In genomic region chr3:129183569-129184395, GRCh38 we compare ENCODE assay signal across 1 cellular context.
TF ChIP-seq lines count a peak whose summit lies in the region.

Gene CNBP, minus strand, starts transcription at chr3:129183896. Its CDS starts 12,139 bp downstream, at chr3:129171757.

TF ChIP-seq in HepG2, 621 proteins besides CTCF, POLR2A, EP300 and RAD21 (continued from another document and continues in another):
- TF ChIP-seq, protein P1, sequence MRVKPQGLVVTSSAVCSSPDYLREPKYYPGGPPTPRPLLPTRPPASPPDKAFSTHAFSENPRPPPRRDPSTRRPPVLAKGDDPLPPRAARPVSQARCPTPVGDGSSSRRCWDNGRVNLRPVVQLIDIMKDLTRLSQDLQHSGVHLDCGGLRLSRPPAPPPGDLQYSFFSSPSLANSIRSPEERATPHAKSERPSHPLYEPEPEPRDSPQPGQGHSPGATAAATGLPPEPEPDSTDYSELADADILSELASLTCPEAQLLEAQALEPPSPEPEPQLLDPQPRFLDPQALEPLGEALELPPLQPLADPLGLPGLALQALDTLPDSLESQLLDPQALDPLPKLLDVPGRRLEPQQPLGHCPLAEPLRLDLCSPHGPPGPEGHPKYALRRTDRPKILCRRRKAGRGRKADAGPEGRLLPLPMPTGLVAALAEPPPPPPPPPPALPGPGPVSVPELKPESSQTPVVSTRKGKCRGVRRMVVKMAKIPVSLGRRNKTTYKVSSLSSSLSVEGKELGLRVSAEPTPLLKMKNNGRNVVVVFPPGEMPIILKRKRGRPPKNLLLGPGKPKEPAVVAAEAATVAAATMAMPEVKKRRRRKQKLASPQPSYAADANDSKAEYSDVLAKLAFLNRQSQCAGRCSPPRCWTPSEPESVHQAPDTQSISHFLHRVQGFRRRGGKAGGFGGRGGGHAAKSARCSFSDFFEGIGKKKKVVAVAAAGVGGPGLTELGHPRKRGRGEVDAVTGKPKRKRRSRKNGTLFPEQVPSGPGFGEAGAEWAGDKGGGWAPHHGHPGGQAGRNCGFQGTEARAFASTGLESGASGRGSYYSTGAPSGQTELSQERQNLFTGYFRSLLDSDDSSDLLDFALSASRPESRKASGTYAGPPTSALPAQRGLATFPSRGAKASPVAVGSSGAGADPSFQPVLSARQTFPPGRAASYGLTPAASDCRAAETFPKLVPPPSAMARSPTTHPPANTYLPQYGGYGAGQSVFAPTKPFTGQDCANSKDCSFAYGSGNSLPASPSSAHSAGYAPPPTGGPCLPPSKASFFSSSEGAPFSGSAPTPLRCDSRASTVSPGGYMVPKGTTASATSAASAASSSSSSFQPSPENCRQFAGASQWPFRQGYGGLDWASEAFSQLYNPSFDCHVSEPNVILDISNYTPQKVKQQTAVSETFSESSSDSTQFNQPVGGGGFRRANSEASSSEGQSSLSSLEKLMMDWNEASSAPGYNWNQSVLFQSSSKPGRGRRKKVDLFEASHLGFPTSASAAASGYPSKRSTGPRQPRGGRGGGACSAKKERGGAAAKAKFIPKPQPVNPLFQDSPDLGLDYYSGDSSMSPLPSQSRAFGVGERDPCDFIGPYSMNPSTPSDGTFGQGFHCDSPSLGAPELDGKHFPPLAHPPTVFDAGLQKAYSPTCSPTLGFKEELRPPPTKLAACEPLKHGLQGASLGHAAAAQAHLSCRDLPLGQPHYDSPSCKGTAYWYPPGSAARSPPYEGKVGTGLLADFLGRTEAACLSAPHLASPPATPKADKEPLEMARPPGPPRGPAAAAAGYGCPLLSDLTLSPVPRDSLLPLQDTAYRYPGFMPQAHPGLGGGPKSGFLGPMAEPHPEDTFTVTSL (CRISPR knock-in tag; IDR thresholded peaks at IDR 0.05; ENCODE audit: borderline replicate concordance) = peak; percentile 85
- 0 out of 2 replicates have a peak, but pooled peaks have one; percentile 63 for TF ChIP-seq EED (CRISPR knock-in tag; IDR thresholded peaks at IDR 0.05)
- TF ChIP-seq PHF21A (CRISPR knock-in tag; IDR thresholded peaks at IDR 0.05) = peak; percentile 40; the same call in 1 of the 2 replicates
- TF ChIP-seq ZBTB43 (CRISPR knock-in tag; conservative IDR thresholded peaks at IDR 0.05) = peak; percentile 22; the same call in 1 of the 2 replicates
- TF ChIP-seq HBP1 (CRISPR knock-in tag; IDR thresholded peaks at IDR 0.05; ENCODE audit: low read depth) = no peak; the same call in none of the 2 replicates
- TF ChIP-seq, protein P2, sequence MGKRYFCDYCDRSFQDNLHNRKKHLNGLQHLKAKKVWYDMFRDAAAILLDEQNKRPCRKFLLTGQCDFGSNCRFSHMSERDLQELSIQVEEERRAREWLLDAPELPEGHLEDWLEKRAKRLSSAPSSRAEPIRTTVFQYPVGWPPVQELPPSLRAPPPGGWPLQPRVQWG (CRISPR knock-in tag; IDR thresholded peaks at IDR 0.05; ENCODE audit: borderline replicate concordance, low read depth) = no peak
- peak; percentile 45 for TF ChIP-seq MLX (CRISPR knock-in tag; IDR thresholded peaks at IDR 0.05)
- TF ChIP-seq ZSCAN21 (CRISPR knock-in tag; IDR thresholded peaks at IDR 0.05; ENCODE audit: borderline replicate concordance) = peak; percentile 68; the same call in 1 of the 2 replicates
- peak in 1 of 2 experiments; percentile 86; a peak in 3 of 4 replicates for TF ChIP-seq KLF16 (CRISPR knock-in tag; IDR thresholded peaks at IDR 0.05)
- TF ChIP-seq ZNF558 (CRISPR knock-in tag; IDR thresholded peaks at IDR 0.05; ENCODE audit: borderline replicate concordance) = no peak; the same call in 1 of the 2 replicates
- TF ChIP-seq, protein P3, sequence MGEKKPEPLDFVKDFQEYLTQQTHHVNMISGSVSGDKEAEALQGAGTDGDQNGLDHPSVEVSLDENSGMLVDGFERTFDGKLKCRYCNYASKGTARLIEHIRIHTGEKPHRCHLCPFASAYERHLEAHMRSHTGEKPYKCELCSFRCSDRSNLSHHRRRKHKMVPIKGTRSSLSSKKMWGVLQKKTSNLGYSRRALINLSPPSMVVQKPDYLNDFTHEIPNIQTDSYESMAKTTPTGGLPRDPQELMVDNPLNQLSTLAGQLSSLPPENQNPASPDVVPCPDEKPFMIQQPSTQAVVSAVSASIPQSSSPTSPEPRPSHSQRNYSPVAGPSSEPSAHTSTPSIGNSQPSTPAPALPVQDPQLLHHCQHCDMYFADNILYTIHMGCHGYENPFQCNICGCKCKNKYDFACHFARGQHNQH (CRISPR knock-in tag; IDR thresholded peaks at IDR 0.05) = peak; percentile 31; the same call in 1 of the 2 replicates
- no peak for TF ChIP-seq ZC3H4 (CRISPR knock-in tag; IDR thresholded peaks at IDR 0.05; ENCODE audit: borderline replicate concordance)
- TF ChIP-seq ZFAT (CRISPR knock-in tag; conservative IDR thresholded peaks at IDR 0.05) = no peak
- peak; percentile 97 for TF ChIP-seq ZFX (CRISPR knock-in tag; IDR thresholded peaks at IDR 0.05; ENCODE audit: low read depth)
- TF ChIP-seq, protein P4, sequence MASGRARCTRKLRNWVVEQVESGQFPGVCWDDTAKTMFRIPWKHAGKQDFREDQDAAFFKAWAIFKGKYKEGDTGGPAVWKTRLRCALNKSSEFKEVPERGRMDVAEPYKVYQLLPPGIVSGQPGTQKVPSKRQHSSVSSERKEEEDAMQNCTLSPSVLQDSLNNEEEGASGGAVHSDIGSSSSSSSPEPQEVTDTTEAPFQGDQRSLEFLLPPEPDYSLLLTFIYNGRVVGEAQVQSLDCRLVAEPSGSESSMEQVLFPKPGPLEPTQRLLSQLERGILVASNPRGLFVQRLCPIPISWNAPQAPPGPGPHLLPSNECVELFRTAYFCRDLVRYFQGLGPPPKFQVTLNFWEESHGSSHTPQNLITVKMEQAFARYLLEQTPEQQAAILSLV (CRISPR knock-in tag; IDR thresholded peaks at IDR 0.05; ENCODE audit: borderline replicate concordance) = peak; percentile 96; the same call in 1 of the 2 replicates
- TF ChIP-seq ZNF329 (CRISPR knock-in tag; IDR thresholded peaks at IDR 0.05; ENCODE audit: low read depth) = peak; percentile 74
- TF ChIP-seq ZNF850 (CRISPR knock-in tag; conservative IDR thresholded peaks at IDR 0.05) = peak; percentile 78; the same call in 1 of the 2 replicates
- peak; percentile 46; the same call in 1 of the 2 replicates for TF ChIP-seq ZBTB26 (CRISPR knock-in tag; IDR thresholded peaks at IDR 0.05; ENCODE audit: borderline replicate concordance)
- TF ChIP-seq RBM39 (IDR thresholded peaks at IDR 0.05; ENCODE audit: low read depth, low read length, poor library complexity, severe bottlenecking) = peak; percentile 71
- peak; percentile 55; the same call in 1 of the 2 replicates for TF ChIP-seq SAFB2 (CRISPR knock-in tag; IDR thresholded peaks at IDR 0.05; ENCODE audit: borderline replicate concordance, low read depth)
- peak; percentile 90; the same call in 1 of the 2 replicates for TF ChIP-seq ZSCAN12 (CRISPR knock-in tag; IDR thresholded peaks at IDR 0.05)
- no peak for TF ChIP-seq LRRFIP1 (CRISPR knock-in tag; conservative IDR thresholded peaks at IDR 0.05)
- peak; percentile 83 for TF ChIP-seq HNRNPLL (IDR thresholded peaks at IDR 0.05; ENCODE audit: low read depth, low read length, poor library complexity, severe bottlenecking)
- no peak; the same call in 1 of the 2 replicates for TF ChIP-seq PPARG (CRISPR knock-in tag; conservative IDR thresholded peaks at IDR 0.05)
- no peak; the same call in 1 of the 2 replicates for TF ChIP-seq ZNF160 (CRISPR knock-in tag; IDR thresholded peaks at IDR 0.05)
- TF ChIP-seq SP1 (IDR thresholded peaks at IDR 0.05) = no peak
- peak; percentile 78 for TF ChIP-seq SP1 (CRISPR knock-in tag; IDR thresholded peaks at IDR 0.05)
- peak; percentile 27; the same call in 1 of the 2 replicates for TF ChIP-seq SIX4 (CRISPR knock-in tag; IDR thresholded peaks at IDR 0.05)
- TF ChIP-seq ZNF790 (CRISPR knock-in tag; IDR thresholded peaks at IDR 0.05; ENCODE audit: borderline replicate concordance) = 0 out of 2 replicates have a peak, but pooled peaks have one; percentile 80
- 0 out of 2 replicates have a peak, but pooled peaks have one; percentile 10 for TF ChIP-seq PAWR (CRISPR knock-in tag; IDR thresholded peaks at IDR 0.05; ENCODE audit: borderline replicate concordance)
- TF ChIP-seq GATAD1 (CRISPR knock-in tag; IDR thresholded peaks at IDR 0.05) = peak; percentile 81
- peak; percentile 96 for TF ChIP-seq ZBTB42 (CRISPR knock-in tag; IDR thresholded peaks at IDR 0.05)
- TF ChIP-seq, protein P5, sequence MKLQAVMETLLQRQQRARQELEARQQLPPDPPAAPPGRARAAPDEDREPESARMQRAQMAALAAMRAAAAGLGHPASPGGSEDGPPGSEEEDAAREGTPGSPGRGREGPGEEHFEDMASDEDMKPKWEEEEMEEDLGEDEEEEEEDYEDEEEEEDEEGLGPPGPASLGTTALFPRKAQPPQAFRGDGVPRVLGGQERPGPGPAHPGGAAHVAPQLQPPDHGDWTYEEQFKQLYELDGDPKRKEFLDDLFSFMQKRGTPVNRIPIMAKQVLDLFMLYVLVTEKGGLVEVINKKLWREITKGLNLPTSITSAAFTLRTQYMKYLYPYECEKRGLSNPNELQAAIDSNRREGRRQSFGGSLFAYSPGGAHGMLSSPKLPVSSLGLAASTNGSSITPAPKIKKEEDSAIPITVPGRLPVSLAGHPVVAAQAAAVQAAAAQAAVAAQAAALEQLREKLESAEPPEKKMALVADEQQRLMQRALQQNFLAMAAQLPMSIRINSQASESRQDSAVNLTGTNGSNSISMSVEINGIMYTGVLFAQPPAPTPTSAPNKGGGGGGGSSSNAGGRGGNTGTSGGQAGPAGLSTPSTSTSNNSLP (IDR thresholded peaks at IDR 0.05; ENCODE audit: low read depth, low read length) = no peak
- TF ChIP-seq ZFP90 (CRISPR knock-in tag; IDR thresholded peaks at IDR 0.05; ENCODE audit: borderline replicate concordance) = peak; percentile 12
- no peak for TF ChIP-seq KAT2B (IDR thresholded peaks at IDR 0.05; ENCODE audit: borderline replicate concordance, low read depth, low read length)
- 0 out of 2 replicates have a peak, but pooled peaks have one; percentile 12 for TF ChIP-seq ZNF557 (CRISPR knock-in tag; IDR thresholded peaks at IDR 0.05)
- TF ChIP-seq GTF2F1 (IDR thresholded peaks at IDR 0.05; ENCODE audit: low read length) = no peak; the same call in 1 of the 2 replicates
- peak; percentile 94 for TF ChIP-seq HOXA9 (CRISPR knock-in tag; IDR thresholded peaks at IDR 0.05; ENCODE audit: borderline replicate concordance)
- TF ChIP-seq, protein P6, sequence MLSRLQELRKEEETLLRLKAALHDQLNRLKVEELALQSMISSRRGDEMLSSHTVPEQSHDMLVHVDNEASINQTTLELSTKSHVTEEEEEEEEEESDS (CRISPR knock-in tag; IDR thresholded peaks at IDR 0.05; ENCODE audit: borderline replicate concordance) = no peak
- TF ChIP-seq MED8 (CRISPR knock-in tag; IDR thresholded peaks at IDR 0.05; ENCODE audit: insufficient replicate concordance) = peak; percentile 93
- TF ChIP-seq RFXANK (CRISPR knock-in tag; IDR thresholded peaks at IDR 0.05) = peak; percentile 71; the same call in 1 of the 2 replicates
- peak; percentile 46; the same call in 1 of the 2 replicates for TF ChIP-seq ZNF773 (CRISPR knock-in tag; IDR thresholded peaks at IDR 0.05; ENCODE audit: borderline replicate concordance)
- no peak for TF ChIP-seq THAP7 (CRISPR knock-in tag; IDR thresholded peaks at IDR 0.05)
